12 cellular contexts compared by ENCODE assay signal in genomic region chr5:69374911-69375446, GRCh38.
A peak's percentile ranks its signal among the peaks of the same experiment; 100 is the strongest.
DNase-seq lines count a peak whose midpoint lies in the region; ATAC-seq and TF ChIP-seq lines count a peak whose summit lies in the region.
"Had no signal": no experiment of that assay in that cellular context is flagged by ENCODE, and none has a peak within 500 bp of the region (broad histone marks: within the 10 kb centered on the region; RNA-seq: fewer than 3 reads in every experiment).

No MANE protein-coding gene starts in this region.

- TF ChIP-seq CTCF in GM10266 (IDR thresholded peaks at IDR 0.05; ENCODE audit: control insufficient read depth, insufficient read depth, low read depth, missing control alignments): no peak

- peak; percentile 76 for ATAC-seq in HG02642 (IDR thresholded peaks at IDR 0.05; ENCODE audit: poor library complexity, unreplicated experiment)
- ATAC-seq in HG03469 (IDR thresholded peaks at IDR 0.05; ENCODE audit: unreplicated experiment): peak; percentile 51
- ATAC-seq: esophagus mucosa, psoas muscle had no signal

- TF ChIP-seq POLR2A in GM19193 (IDR thresholded peaks at IDR 0.05; ENCODE audit: extremely low read depth, insufficient read depth, insufficient read length): peak; percentile 35

- DNase-seq in GM10266 (ENCODE audit: extremely low spot score) (peak; percentile 36), NCI-H1436 (lab: John Stamatoyannopoulos, UW) (no peak), iPS-NIHi7 (ENCODE audit: extremely low spot score) (no peak), islet precursor cell (no peak)
- no peak for DNase-seq in stimulated activated naive CD4-positive, alpha-beta T cell (lab: John Stamatoyannopoulos, UW)
- DNase-seq: IMR-90, NCI-H446, psoas muscle had no signal
